8 cellular contexts compared by ENCODE assay signal in the genomic region with DNA sequence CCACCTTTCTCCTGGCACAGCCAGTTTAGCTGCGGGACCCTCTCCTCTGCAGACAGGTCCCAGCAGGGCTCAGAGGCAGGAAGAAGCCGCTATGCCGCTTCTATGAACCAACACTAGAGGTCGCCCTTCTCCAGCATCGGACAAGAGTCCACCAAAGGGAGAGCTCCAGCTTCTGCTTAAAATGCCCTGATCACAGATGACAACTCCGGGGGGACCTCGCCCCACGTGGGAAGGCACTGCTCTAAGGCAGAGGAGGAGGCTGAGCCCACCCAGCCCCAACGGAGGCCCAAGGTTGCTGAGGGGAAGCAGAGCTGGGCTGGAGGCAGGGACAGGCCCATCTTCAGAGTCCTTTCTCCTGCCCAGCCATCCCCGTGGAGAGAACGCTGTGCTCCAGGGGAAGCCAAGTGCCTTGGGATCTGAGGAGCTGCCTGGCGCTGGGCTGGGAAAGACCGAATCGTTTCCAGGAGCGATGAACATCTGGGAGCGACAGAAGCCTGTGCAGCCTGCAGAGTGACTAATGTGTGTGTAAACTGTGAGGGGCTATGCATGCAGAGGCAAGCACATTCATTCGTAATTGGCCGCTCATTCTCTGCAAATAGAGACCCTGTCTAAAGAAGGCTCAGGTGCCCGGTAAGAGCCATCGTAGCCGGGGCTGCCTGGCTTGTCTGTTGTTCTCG. TPM values are rescaled to one million over a fixed set of nuclear protein-coding genes. Genes with fewer than 3 reads are reported as not detected.
DNase-seq lines count a peak whose midpoint lies in the region; ATAC-seq and TF ChIP-seq lines count a peak whose summit lies in the region.

No MANE protein-coding gene starts in this region.

- H2AFZ ChIP-seq in fibroblast of lung (ENCODE audit: low read length) = peak overlapping the region; percentile 70
- H2AFZ ChIP-seq in neural progenitor cell (replicated peaks) = no peak overlapping the region

- H3K4me1 Mint-ChIP-seq in neural progenitor cell = peaks cover 9% of the 10 kb centered on the region

- H3K9me3 Mint-ChIP-seq in neural progenitor cell = peaks cover 10% of the 10 kb centered on the region

- H3F3A ChIP-seq in neural progenitor cell (ENCODE audit: low read depth) = no peaks in the 10 kb centered on the region

- H3K9ac ChIP-seq in fibroblast of lung (ENCODE audit: insufficient read depth, low read length) (no peak overlapping the region), neural progenitor cell (no peak overlapping the region)

- peak; percentile 84 for ATAC-seq in GM19395 (IDR thresholded peaks at IDR 0.05; ENCODE audit: unreplicated experiment)
- no peak for ATAC-seq in HG03139 (IDR thresholded peaks at IDR 0.05; ENCODE audit: unreplicated experiment)

- 18% methylated on average over 16 of the region's 22 CpGs for WGBS in suprapubic skin

- no peak overlapping the region for H3K27ac Mint-ChIP-seq in neural progenitor cell

- peak overlapping the region; percentile 79 for H3K4me2 ChIP-seq in fibroblast of lung (ENCODE audit: extremely low read depth, insufficient read depth, low read length)
- peak overlapping the region; percentile 37 for H3K4me2 ChIP-seq in neural progenitor cell

- no peaks in the 10 kb centered on the region for H3K9me3 ChIP-seq in fibroblast of lung (ENCODE audit: control insufficient read depth, insufficient read depth, low read depth, low read length)
- H3K9me3 ChIP-seq in neural progenitor cell (ENCODE audit: low read depth) = no peaks in the 10 kb centered on the region
- no peaks in the 10 kb centered on the region for H3K9me3 ChIP-seq in suprapubic skin

- H3K27ac ChIP-seq in fibroblast of lung (ENCODE audit: insufficient read depth, low read length) (peak overlapping the region; percentile 8), neural progenitor cell (no peak overlapping the region), suprapubic skin (no peak overlapping the region)

- H3K36me3 Mint-ChIP-seq in neural progenitor cell = peaks cover 14% of the 10 kb centered on the region

- H3K4me3 Mint-ChIP-seq in neural progenitor cell = no peak overlapping the region

- H3K27me3 ChIP-seq in fibroblast of lung (ENCODE audit: control insufficient read depth, insufficient read depth, low read length) (no peaks in the 10 kb centered on the region), neural progenitor cell (no peaks in the 10 kb centered on the region), suprapubic skin (no peaks in the 10 kb centered on the region)

- TF ChIP-seq POLR2A in suprapubic skin (IDR thresholded peaks at IDR 0.05) = no peak

- peak; percentile 66 to 88 for TF ChIP-seq CTCF in fibroblast of lung (conservative IDR thresholded peaks at IDR 0.05 in 1 of 2, IDR thresholded peaks at IDR 0.05 in 1 of 2; ENCODE audit: low read depth in 1 of 2, low read length in 2 of 2)
- peak; percentile 94 for TF ChIP-seq CTCF in neural progenitor cell (IDR thresholded peaks at IDR 0.05)
- peak; percentile 55 to 88 for TF ChIP-seq CTCF in suprapubic skin (IDR thresholded peaks at IDR 0.05)

- peak overlapping the region; percentile 23 to 40 (median 32) for H3K4me3 ChIP-seq in fibroblast of lung (replicated peaks in 1 of 4; ENCODE audit: control extremely low read depth in 1 of 4, insufficient read depth in 1 of 4, low read depth in 3 of 4, low read length in 4 of 4)
- H3K4me3 ChIP-seq in neural progenitor cell = no peak overlapping the region
- no peak overlapping the region for H3K4me3 ChIP-seq in suprapubic skin

- peak; percentile 88 for DNase-seq in AG08395 (ENCODE audit: low spot score)
- peak; percentile 61 for DNase-seq in activated T-cell treated with anti-CD3 and anti-CD28 coated beads for 1 hour (ENCODE audit: low read depth)
- DNase-seq in fibroblast of lung (ENCODE audit: low read depth in 2 of 2) = peak; percentile 71 to 82
- peak; percentile 87 for DNase-seq in neural progenitor cell (ENCODE audit: low spot score)
- peak in 1 of 2 donors; percentile 85 for DNase-seq in suprapubic skin (ENCODE audit: low spot score in 2 of 2)

- TF ChIP-seq EP300 in Ishikawa (IDR thresholded peaks at IDR 0.05; ENCODE audit: borderline replicate concordance) (no peak), suprapubic skin (IDR thresholded peaks at IDR 0.05) (no peak)

- no peaks in the 10 kb centered on the region for H4K20me1 ChIP-seq in fibroblast of lung (ENCODE audit: control insufficient read depth, extremely low read depth, insufficient read depth, low read length)
- H4K20me1 ChIP-seq in neural progenitor cell (ENCODE audit: low read depth) = no peaks in the 10 kb centered on the region

- TF ChIP-seq RAD21 in Ishikawa (IDR thresholded peaks at IDR 0.05; ENCODE audit: low read depth) = peak; percentile 94

- H3K4me1 ChIP-seq in fibroblast of lung (ENCODE audit: control insufficient read depth, extremely low read depth, insufficient read depth, low read length) (peaks cover 2% of the 10 kb centered on the region), neural progenitor cell (no peaks in the 10 kb centered on the region), suprapubic skin (peaks cover 11% of the 10 kb centered on the region)

- H3K36me3 ChIP-seq in fibroblast of lung (ENCODE audit: control insufficient read depth, insufficient read depth, low read length) = no peaks in the 10 kb centered on the region
- no peaks in the 10 kb centered on the region for H3K36me3 ChIP-seq in neural progenitor cell
- peaks cover 3% of the 10 kb centered on the region for H3K36me3 ChIP-seq in suprapubic skin

- H3K79me2 ChIP-seq in fibroblast of lung (ENCODE audit: control insufficient read depth, insufficient read depth, low read length) = no peaks in the 10 kb centered on the region
- H3K79me2 ChIP-seq in neural progenitor cell (ENCODE audit: low read depth) = no peaks in the 10 kb centered on the region

- peaks cover 5% of the 10 kb centered on the region for H3K27me3 Mint-ChIP-seq in neural progenitor cell (ENCODE audit: insufficient read depth, low read depth)

TF ChIP-seq in Ishikawa, 13 proteins besides CTCF, POLR2A, EP300 and RAD21:
- peak; percentile 55 for TF ChIP-seq ZBTB7A (IDR thresholded peaks at IDR 0.05; ENCODE audit: low read depth)
- TF ChIP-seq, protein P1, sequence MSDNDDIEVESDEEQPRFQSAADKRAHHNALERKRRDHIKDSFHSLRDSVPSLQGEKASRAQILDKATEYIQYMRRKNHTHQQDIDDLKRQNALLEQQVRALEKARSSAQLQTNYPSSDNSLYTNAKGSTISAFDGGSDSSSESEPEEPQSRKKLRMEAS (IDR thresholded peaks at IDR 0.05) = peak; percentile 73
- no peak for TF ChIP-seq TAF1 (IDR thresholded peaks at IDR 0.05; ENCODE audit: low read depth)
TF ChIP-seq in Ishikawa: peak in this region for 2.

RNA-seq across cellular contexts. Expression of a gene that starts 43.5 kb away (rescaled TPM):
- total RNA-seq in fibroblast of lung (0.51 and 0.66 TPM in 2 replicates), neural progenitor cell (ENCODE audit: low replicate concordance) (14.1 and 19.4 TPM in 2 replicates), suprapubic skin (10 to 100 TPM; 40.7 to 70.7 (median 43.1) TPM)
- 3.1 and 8.2 TPM in 2 replicates for polyA plus RNA-seq in fibroblast of lung
- 1.7 and 6.5 TPM in 2 replicates for polyA plus RNA-seq in fibroblast of lung (2012)
- 5.1 and 5.8 TPM in 2 replicates for polyA minus RNA-seq in fibroblast of lung (ENCODE audit: low replicate concordance)

Comparison
In these comparisons a context has a peak if more than half of its experiments do, and no peak if none do; other contexts are left out.
1. H3K4me3 ChIP-seq: peak in fibroblast of lung (4 of 4); none in neural progenitor cell (single experiment) and suprapubic skin (single experiment).
2. Peak in every context shown above with its lines, with median percentiles within 50 percentile points of each other: CTCF ChIP-seq.